ENCODE assay signal across 1 cellular context in the genomic region with DNA sequence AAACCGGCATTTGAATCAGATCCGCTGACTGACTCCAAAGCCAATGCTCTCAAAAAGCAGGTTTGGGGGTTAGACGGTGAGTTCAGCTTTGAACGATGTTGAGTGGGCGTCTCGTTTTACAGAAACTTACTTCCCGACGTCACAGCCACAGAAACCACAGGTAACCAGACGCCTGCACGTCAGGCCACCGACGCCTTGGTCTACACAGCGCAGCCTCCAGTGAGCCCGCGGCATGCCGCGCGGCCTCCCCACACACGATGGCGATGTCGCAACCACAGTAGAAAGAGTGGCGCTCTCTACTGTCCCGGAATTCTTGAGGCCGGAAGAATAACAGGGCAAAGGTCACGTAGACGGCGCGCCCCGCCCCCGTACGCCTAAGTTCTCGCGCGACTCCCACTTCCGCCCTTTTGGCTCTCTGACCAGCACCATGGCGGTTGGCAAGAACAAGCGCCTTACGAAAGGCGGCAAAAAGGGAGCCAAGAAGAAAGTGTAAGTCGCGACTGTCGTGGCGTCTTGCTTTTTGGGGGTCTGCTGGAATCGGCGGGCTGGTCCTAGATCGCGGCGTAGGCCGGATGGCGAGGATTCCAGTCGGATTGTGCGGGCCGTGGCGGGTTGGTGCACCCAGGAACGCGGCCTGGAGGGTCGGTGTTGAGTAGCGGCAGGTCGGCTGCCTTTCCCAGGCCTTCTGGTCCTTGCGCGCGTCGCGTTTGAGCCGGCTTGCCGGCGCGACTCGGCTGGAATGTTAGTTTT.
TF ChIP-seq lines count a peak whose summit lies in the region.

A gene (plus strand): TSS at position 403 of the 750 bp plus-strand sequence. CDS start 25 bp downstream, at position 428.

TF ChIP-seq in HEK293, 187 proteins besides CTCF, POLR2A, EP300 and RAD21 (continued from another document and continues in another):
- TF ChIP-seq ZEB2 (tag by site-specific recombination; IDR thresholded peaks at IDR 0.05): peak; percentile 68; the same call in 1 of the 2 replicates
- TF ChIP-seq ZNF394 (tag by site-specific recombination; IDR thresholded peaks at IDR 0.05; ENCODE audit: borderline replicate concordance): peak; percentile 65; the same call in 1 of the 2 replicates
- TF ChIP-seq, protein P1, sequence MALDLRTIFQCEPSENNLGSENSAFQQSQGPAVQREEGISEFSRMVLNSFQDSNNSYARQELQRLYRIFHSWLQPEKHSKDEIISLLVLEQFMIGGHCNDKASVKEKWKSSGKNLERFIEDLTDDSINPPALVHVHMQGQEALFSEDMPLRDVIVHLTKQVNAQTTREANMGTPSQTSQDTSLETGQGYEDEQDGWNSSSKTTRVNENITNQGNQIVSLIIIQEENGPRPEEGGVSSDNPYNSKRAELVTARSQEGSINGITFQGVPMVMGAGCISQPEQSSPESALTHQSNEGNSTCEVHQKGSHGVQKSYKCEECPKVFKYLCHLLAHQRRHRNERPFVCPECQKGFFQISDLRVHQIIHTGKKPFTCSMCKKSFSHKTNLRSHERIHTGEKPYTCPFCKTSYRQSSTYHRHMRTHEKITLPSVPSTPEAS (tag by site-specific recombination; IDR thresholded peaks at IDR 0.05): 0 out of 2 replicates have a peak, but pooled peaks have one; percentile 44
- TF ChIP-seq, protein P2, sequence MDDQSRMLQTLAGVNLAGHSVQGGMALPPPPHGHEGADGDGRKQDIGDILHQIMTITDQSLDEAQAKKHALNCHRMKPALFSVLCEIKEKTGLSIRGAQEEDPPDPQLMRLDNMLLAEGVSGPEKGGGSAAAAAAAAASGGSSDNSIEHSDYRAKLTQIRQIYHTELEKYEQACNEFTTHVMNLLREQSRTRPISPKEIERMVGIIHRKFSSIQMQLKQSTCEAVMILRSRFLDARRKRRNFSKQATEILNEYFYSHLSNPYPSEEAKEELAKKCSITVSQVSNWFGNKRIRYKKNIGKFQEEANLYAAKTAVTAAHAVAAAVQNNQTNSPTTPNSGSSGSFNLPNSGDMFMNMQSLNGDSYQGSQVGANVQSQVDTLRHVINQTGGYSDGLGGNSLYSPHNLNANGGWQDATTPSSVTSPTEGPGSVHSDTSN (CRISPR knock-in tag; IDR thresholded peaks at IDR 0.05): no peak
- TF ChIP-seq ZNF776 (tag by site-specific recombination; IDR thresholded peaks at IDR 0.05; ENCODE audit: borderline replicate concordance): no peak
- peak; percentile 30; the same call in 1 of the 2 replicates for TF ChIP-seq ZSCAN16 (tag by site-specific recombination; IDR thresholded peaks at IDR 0.05)
- no peak for TF ChIP-seq ZNF214 (tag by site-specific recombination; IDR thresholded peaks at IDR 0.05; ENCODE audit: borderline replicate concordance)
- no peak for TF ChIP-seq ZNF521 (tag by site-specific recombination; IDR thresholded peaks at IDR 0.05)
- TF ChIP-seq ZNF140 (tag by site-specific recombination; IDR thresholded peaks at IDR 0.05): no peak
- peak; percentile 13; the same call in 1 of the 2 replicates for TF ChIP-seq ZNF777 (tag by site-specific recombination; IDR thresholded peaks at IDR 0.05; ENCODE audit: borderline replicate concordance)
- TF ChIP-seq KLF8 (tag by site-specific recombination; IDR thresholded peaks at IDR 0.05): peak; percentile 90
- no peak for TF ChIP-seq TCF7L2 (IDR thresholded peaks at IDR 0.05; ENCODE audit: borderline replicate concordance, low read depth, low read length)
- no peak for TF ChIP-seq ZNF239 (tag by site-specific recombination; IDR thresholded peaks at IDR 0.05)
- TF ChIP-seq, protein P3, sequence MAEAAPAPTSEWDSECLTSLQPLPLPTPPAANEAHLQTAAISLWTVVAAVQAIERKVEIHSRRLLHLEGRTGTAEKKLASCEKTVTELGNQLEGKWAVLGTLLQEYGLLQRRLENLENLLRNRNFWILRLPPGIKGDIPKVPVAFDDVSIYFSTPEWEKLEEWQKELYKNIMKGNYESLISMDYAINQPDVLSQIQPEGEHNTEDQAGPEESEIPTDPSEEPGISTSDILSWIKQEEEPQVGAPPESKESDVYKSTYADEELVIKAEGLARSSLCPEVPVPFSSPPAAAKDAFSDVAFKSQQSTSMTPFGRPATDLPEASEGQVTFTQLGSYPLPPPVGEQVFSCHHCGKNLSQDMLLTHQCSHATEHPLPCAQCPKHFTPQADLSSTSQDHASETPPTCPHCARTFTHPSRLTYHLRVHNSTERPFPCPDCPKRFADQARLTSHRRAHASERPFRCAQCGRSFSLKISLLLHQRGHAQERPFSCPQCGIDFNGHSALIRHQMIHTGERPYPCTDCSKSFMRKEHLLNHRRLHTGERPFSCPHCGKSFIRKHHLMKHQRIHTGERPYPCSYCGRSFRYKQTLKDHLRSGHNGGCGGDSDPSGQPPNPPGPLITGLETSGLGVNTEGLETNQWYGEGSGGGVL (tag by site-specific recombination; IDR thresholded peaks at IDR 0.05): no peak
- TF ChIP-seq ZNF133 (tag by site-specific recombination; IDR thresholded peaks at IDR 0.05): no peak
- TF ChIP-seq ZNF76 (tag by site-specific recombination; IDR thresholded peaks at IDR 0.05; ENCODE audit: borderline replicate concordance, low read depth): peak; percentile 79
- TF ChIP-seq, protein P4, sequence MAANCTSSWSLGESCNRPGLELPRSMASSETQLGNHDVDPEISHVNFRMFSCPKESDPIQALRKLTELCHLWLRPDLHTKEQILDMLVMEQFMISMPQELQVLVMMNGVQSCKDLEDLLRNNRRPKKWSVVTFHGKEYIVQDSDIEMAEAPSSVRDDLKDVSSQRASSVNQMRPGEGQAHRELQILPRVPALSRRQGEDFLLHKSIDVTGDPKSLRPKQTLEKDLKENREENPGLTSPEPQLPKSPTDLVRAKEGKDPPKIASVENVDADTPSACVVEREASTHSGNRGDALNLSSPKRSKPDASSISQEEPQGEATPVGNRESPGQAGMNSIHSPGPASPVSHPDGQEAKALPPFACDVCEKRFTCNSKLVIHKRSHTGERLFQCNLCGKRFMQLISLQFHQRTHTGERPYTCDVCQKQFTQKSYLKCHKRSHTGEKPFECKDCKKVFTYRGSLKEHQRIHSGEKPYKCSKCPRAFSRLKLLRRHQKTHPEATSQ (tag by site-specific recombination; IDR thresholded peaks at IDR 0.05): 0 out of 2 replicates have a peak, but pooled peaks have one; percentile 23
- TF ChIP-seq ZNF658 (tag by site-specific recombination; IDR thresholded peaks at IDR 0.05): no peak
- TF ChIP-seq ZXDB (tag by site-specific recombination; IDR thresholded peaks at IDR 0.05): peak; percentile 89
- TF ChIP-seq, protein P5, sequence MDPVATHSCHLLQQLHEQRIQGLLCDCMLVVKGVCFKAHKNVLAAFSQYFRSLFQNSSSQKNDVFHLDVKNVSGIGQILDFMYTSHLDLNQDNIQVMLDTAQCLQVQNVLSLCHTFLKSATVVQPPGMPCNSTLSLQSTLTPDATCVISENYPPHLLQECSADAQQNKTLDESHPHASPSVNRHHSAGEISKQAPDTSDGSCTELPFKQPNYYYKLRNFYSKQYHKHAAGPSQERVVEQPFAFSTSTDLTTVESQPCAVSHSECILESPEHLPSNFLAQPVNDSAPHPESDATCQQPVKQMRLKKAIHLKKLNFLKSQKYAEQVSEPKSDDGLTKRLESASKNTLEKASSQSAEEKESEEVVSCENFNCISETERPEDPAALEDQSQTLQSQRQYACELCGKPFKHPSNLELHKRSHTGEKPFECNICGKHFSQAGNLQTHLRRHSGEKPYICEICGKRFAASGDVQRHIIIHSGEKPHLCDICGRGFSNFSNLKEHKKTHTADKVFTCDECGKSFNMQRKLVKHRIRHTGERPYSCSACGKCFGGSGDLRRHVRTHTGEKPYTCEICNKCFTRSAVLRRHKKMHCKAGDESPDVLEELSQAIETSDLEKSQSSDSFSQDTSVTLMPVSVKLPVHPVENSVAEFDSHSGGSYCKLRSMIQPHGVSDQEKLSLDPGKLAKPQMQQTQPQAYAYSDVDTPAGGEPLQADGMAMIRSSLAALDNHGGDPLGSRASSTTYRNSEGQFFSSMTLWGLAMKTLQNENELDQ (tag by site-specific recombination; IDR thresholded peaks at IDR 0.05; ENCODE audit: low read depth): no peak
- TF ChIP-seq KLF1 (tag by site-specific recombination; IDR thresholded peaks at IDR 0.05): peak; percentile 66
- no peak for TF ChIP-seq ZNF366 (tag by site-specific recombination; conservative IDR thresholded peaks at IDR 0.05)
- TF ChIP-seq, protein P6, sequence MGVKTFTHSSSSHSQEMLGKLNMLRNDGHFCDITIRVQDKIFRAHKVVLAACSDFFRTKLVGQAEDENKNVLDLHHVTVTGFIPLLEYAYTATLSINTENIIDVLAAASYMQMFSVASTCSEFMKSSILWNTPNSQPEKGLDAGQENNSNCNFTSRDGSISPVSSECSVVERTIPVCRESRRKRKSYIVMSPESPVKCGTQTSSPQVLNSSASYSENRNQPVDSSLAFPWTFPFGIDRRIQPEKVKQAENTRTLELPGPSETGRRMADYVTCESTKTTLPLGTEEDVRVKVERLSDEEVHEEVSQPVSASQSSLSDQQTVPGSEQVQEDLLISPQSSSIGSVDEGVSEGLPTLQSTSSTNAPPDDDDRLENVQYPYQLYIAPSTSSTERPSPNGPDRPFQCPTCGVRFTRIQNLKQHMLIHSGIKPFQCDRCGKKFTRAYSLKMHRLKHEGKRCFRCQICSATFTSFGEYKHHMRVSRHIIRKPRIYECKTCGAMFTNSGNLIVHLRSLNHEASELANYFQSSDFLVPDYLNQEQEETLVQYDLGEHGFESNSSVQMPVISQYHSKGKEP (tag by site-specific recombination; IDR thresholded peaks at IDR 0.05): 0 out of 2 replicates have a peak, but pooled peaks have one; percentile 48
- TF ChIP-seq, protein P7, sequence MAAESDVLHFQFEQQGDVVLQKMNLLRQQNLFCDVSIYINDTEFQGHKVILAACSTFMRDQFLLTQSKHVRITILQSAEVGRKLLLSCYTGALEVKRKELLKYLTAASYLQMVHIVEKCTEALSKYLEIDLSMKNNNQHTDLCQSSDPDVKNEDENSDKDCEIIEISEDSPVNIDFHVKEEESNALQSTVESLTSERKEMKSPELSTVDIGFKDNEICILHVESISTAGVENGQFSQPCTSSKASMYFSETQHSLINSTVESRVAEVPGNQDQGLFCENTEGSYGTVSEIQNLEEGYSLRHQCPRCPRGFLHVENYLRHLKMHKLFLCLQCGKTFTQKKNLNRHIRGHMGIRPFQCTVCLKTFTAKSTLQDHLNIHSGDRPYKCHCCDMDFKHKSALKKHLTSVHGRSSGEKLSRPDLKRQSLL (tag by site-specific recombination; IDR thresholded peaks at IDR 0.05): peak; percentile 8; the same call in 1 of the 2 replicates
- TF ChIP-seq, protein P8, sequence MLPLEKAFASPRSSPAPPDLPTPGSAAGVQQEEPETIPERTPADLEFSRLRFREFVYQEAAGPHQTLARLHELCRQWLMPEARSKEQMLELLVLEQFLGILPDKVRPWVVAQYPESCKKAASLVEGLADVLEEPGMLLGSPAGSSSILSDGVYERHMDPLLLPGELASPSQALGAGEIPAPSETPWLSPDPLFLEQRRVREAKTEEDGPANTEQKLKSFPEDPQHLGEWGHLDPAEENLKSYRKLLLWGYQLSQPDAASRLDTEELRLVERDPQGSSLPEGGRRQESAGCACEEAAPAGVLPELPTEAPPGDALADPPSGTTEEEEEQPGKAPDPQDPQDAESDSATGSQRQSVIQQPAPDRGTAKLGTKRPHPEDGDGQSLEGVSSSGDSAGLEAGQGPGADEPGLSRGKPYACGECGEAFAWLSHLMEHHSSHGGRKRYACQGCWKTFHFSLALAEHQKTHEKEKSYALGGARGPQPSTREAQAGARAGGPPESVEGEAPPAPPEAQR (tag by site-specific recombination; IDR thresholded peaks at IDR 0.05): 0 out of 2 replicates have a peak, but pooled peaks have one; percentile 37
- TF ChIP-seq RBAK (tag by site-specific recombination; IDR thresholded peaks at IDR 0.05): no peak
- no peak for TF ChIP-seq ZNF701 (tag by site-specific recombination; IDR thresholded peaks at IDR 0.05)
- TF ChIP-seq, protein P9, sequence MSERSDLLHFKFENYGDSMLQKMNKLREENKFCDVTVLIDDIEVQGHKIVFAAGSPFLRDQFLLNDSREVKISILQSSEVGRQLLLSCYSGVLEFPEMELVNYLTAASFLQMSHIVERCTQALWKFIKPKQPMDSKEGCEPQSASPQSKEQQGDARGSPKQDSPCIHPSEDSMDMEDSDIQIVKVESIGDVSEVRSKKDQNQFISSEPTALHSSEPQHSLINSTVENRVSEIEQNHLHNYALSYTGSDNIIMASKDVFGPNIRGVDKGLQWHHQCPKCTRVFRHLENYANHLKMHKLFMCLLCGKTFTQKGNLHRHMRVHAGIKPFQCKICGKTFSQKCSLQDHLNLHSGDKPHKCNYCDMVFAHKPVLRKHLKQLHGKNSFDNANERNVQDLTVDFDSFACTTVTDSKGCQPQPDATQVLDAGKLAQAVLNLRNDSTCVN (tag by site-specific recombination; optimal IDR thresholded peaks at IDR 0.05): peak; percentile 59
- TF ChIP-seq ZNF23 (tag by site-specific recombination; IDR thresholded peaks at IDR 0.05; ENCODE audit: borderline replicate concordance): no peak
- peak; percentile 83 for TF ChIP-seq ZFHX2 (tag by site-specific recombination; conservative IDR thresholded peaks at IDR 0.05)
- 0 out of 2 replicates have a peak, but pooled peaks have one; percentile 17 for TF ChIP-seq ZNF785 (tag by site-specific recombination; IDR thresholded peaks at IDR 0.05)
- TF ChIP-seq, protein P10, sequence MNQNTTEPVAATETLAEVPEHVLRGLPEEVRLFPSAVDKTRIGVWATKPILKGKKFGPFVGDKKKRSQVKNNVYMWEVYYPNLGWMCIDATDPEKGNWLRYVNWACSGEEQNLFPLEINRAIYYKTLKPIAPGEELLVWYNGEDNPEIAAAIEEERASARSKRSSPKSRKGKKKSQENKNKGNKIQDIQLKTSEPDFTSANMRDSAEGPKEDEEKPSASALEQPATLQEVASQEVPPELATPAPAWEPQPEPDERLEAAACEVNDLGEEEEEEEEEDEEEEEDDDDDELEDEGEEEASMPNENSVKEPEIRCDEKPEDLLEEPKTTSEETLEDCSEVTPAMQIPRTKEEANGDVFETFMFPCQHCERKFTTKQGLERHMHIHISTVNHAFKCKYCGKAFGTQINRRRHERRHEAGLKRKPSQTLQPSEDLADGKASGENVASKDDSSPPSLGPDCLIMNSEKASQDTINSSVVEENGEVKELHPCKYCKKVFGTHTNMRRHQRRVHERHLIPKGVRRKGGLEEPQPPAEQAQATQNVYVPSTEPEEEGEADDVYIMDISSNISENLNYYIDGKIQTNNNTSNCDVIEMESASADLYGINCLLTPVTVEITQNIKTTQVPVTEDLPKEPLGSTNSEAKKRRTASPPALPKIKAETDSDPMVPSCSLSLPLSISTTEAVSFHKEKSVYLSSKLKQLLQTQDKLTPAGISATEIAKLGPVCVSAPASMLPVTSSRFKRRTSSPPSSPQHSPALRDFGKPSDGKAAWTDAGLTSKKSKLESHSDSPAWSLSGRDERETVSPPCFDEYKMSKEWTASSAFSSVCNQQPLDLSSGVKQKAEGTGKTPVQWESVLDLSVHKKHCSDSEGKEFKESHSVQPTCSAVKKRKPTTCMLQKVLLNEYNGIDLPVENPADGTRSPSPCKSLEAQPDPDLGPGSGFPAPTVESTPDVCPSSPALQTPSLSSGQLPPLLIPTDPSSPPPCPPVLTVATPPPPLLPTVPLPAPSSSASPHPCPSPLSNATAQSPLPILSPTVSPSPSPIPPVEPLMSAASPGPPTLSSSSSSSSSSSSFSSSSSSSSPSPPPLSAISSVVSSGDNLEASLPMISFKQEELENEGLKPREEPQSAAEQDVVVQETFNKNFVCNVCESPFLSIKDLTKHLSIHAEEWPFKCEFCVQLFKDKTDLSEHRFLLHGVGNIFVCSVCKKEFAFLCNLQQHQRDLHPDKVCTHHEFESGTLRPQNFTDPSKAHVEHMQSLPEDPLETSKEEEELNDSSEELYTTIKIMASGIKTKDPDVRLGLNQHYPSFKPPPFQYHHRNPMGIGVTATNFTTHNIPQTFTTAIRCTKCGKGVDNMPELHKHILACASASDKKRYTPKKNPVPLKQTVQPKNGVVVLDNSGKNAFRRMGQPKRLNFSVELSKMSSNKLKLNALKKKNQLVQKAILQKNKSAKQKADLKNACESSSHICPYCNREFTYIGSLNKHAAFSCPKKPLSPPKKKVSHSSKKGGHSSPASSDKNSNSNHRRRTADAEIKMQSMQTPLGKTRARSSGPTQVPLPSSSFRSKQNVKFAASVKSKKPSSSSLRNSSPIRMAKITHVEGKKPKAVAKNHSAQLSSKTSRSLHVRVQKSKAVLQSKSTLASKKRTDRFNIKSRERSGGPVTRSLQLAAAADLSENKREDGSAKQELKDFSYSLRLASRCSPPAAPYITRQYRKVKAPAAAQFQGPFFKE (tag by site-specific recombination; IDR thresholded peaks at IDR 0.05; ENCODE audit: borderline replicate concordance): no peak
